Comparison of ENCODE assay signal across 8 cellular contexts in the genomic region with DNA sequence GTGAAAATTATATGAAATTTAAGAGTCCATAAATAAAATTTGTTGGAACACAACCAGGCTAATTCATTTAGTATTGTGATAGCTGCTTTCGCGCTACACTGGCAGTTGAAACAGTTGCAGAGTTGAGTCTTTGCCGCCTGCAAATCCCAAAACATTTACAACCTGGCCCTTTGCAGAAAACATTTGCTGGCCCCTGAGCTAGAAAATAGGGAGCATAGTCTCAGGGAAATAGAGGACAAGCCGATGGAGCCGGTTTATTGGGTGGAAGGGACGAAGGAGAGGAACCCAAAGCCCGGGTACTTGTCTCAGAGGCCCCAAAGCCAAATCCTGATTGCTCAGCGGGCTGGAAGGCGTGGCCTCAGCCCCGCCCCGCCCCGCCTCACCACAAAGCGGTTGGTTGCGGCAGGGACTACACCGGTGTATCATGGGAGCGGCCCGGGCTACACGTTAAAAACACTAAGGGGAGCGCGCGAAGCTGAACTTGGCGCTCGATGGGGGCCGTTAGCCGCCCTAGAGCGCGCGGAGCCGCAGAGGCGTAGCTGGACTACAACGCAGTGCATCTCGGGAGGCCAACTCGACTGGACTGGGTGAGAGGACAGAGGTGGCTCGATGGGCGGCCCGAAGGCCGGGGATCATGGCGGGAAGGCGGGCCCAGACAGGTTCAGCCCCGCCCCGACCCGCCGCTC. TPM values are rescaled to one million over a fixed set of nuclear protein-coding genes. Genes with fewer than 3 reads are reported as not detected.
DNase-seq lines count a peak whose midpoint lies in the region; ATAC-seq, FAIRE-seq and TF ChIP-seq lines count a peak whose summit lies in the region.

No MANE protein-coding gene starts in this region.

- H3K4me1 ChIP-seq in keratinocyte (ENCODE audit: control insufficient read depth, extremely low read depth, insufficient read depth, low read length), result peaks cover 18% of the 10 kb centered on the region

- H3K27ac ChIP-seq in keratinocyte (ENCODE audit: control insufficient read depth, insufficient read depth, low read length), result peak overlapping the region; percentile 79

- H3K4me2 ChIP-seq in keratinocyte (ENCODE audit: control insufficient read depth, extremely low read depth, insufficient read depth, low read depth, low read length), result peak overlapping the region; percentile 89

- H4K20me1 ChIP-seq in keratinocyte (ENCODE audit: control insufficient read depth, extremely low read depth, insufficient read depth, low read length), result no peaks in the 10 kb centered on the region

- peaks cover 5% of the 10 kb centered on the region for H3K79me2 ChIP-seq in keratinocyte (ENCODE audit: control insufficient read depth, insufficient read depth, low read length)

- peak overlapping the region; percentile 81 for H3K9ac ChIP-seq in keratinocyte (ENCODE audit: control insufficient read depth, extremely low read depth, insufficient read depth, low read length)

- dilution Hi-C loops in keratinocyte (cut with MboI; ENCODE audit: extremely low pct_ligation_motif_present, low sequenced_read_pairs), result no loop called here

- TF ChIP-seq CTCF in AG10803 (conservative IDR thresholded peaks at IDR 0.05; ENCODE audit: low read length) (no peak), keratinocyte (optimal IDR thresholded peaks at IDR 0.05 in 1 of 3, IDR thresholded peaks at IDR 0.05 in 1 of 3, conservative IDR thresholded peaks at IDR 0.05 in 1 of 3; ENCODE audit: extremely low read depth in 1 of 3, insufficient read depth in 2 of 3, low read length in 3 of 3) (no peak)

- H3K9me1 ChIP-seq in keratinocyte (ENCODE audit: control insufficient read depth, extremely low read depth, insufficient read depth, low read length), result no peaks in the 10 kb centered on the region

- peak; percentile 91 for DNase-seq in AG10803 (ENCODE audit: low read depth)
- peak; percentile 95 for DNase-seq in NCI-H345 treated with DMSO at 0.1 percent for 48 hours (lab: John Stamatoyannopoulos, UW; ENCODE audit: unreplicated experiment)
- peak; percentile 66 for DNase-seq in activated CD4-positive, CD25-positive, alpha-beta regulatory T cell treated with anti-CD3 and anti-CD28 coated beads, Interleukin-2, amount 50 U/mL, for 16 hours (ENCODE audit: low read depth, low spot score)
- peak; percentile 97 for DNase-seq in cerebellar cortex (ENCODE audit: low spot score)
- peak; percentile 46 for DNase-seq in keratinocyte (ENCODE audit: low read depth, low spot score)
- DNase-seq in stimulated activated CD4-positive, alpha-beta T cell treated with anti-CD3 and anti-CD28 coated beads, Interleukin-12 subunit alpha, Interleukin-12 subunit beta, amount 100 ng/mL, for 48 hours (ENCODE audit: low read depth in 2 of 3, low spot score in 1 of 3), result peak; percentile 78 to 84 (median 84)

- peak; percentile 51 for FAIRE-seq in keratinocyte (lab: Jason Lieb, UNC)

- peak; percentile 87 for ATAC-seq in GM19035 (IDR thresholded peaks at IDR 0.05; ENCODE audit: unreplicated experiment)
- peak; percentile 85 for ATAC-seq in HG03342 (IDR thresholded peaks at IDR 0.05; ENCODE audit: unreplicated experiment)

- peaks cover 3 to 12% of the 10 kb centered on the region in 2 experiments for H3K36me3 ChIP-seq in keratinocyte (ENCODE audit: control insufficient read depth in 2 of 2, extremely low read depth in 1 of 2, insufficient read depth in 2 of 2, low read length in 2 of 2)

- H3K9me3 ChIP-seq in keratinocyte (ENCODE audit: control insufficient read depth, low read depth, low read length), result no peaks in the 10 kb centered on the region

- peak overlapping the region; percentile 70 for H3K4me3 ChIP-seq in AG10803 (ENCODE audit: low read length)
- peak overlapping the region; percentile 60 to 76 (median 70) for H3K4me3 ChIP-seq in keratinocyte (ENCODE audit: control insufficient read depth in 2 of 3, extremely low read depth in 1 of 3, insufficient read depth in 2 of 3, low read depth in 1 of 3, low read length in 3 of 3)

- H3K27me3 ChIP-seq in keratinocyte (ENCODE audit: control insufficient read depth, extremely low read depth, insufficient read depth, low read length), result no peaks in the 10 kb centered on the region

- peak overlapping the region; percentile 89 for H2AFZ ChIP-seq in keratinocyte (ENCODE audit: control insufficient read depth, low read length)

RNA-seq across cellular contexts. Expression of gene SAC3D1, which starts 0.3 kb away (rescaled TPM):
- polyA plus RNA-seq in keratinocyte, result 4.9 to 7.3 TPM (median 5.8 TPM) in 3 replicates
- polyA plus RNA-seq in keratinocyte (2011; ENCODE audit: low read depth), result 4.0 TPM
- 4.0 and 12.4 TPM in 2 replicates for polyA plus RNA-seq in keratinocyte (2011; cell fraction: cytosol; rRNA removed)
- polyA plus RNA-seq in keratinocyte (2011; cell fraction: nucleus; rRNA removed), result 4.5 and 7.8 TPM in 2 replicates
- 6.7 and 11.1 TPM in 2 replicates for polyA plus RNA-seq in keratinocyte (2012; ENCODE audit: low replicate concordance)
- polyA minus RNA-seq in keratinocyte, result 3.7 to 7.2 TPM (median 3.9 TPM) in 3 replicates
- 15.7 TPM for polyA minus RNA-seq in keratinocyte (2011; cell fraction: cytosol; rRNA and poly(A)+ RNA removed)
- polyA minus RNA-seq in keratinocyte (2011; cell fraction: nucleus; rRNA and poly(A)+ RNA removed), result 1.7 and 3.0 TPM in 2 replicates

RNA-seq across cellular contexts. Expression of gene SNX15, which starts 13.4 kb away (rescaled TPM):
- polyA plus RNA-seq in keratinocyte, result 1.8 to 11.2 TPM (median 8.3 TPM) in 3 replicates
- 1.0 TPM for polyA plus RNA-seq in keratinocyte (2011; ENCODE audit: low read depth)
- 7.2 and 9.8 TPM in 2 replicates for polyA plus RNA-seq in keratinocyte (2011; cell fraction: cytosol; rRNA removed)
- 6.2 and 9.9 TPM in 2 replicates for polyA plus RNA-seq in keratinocyte (2011; cell fraction: nucleus; rRNA removed)
- polyA plus RNA-seq in keratinocyte (2012; ENCODE audit: low replicate concordance), result 8.9 and 13.0 TPM in 2 replicates
- polyA minus RNA-seq in keratinocyte, result 3.9 to 8.8 TPM (median 5.0 TPM) in 3 replicates
- 6.1 TPM for polyA minus RNA-seq in keratinocyte (2011; cell fraction: cytosol; rRNA and poly(A)+ RNA removed)
- polyA minus RNA-seq in keratinocyte (2011; cell fraction: nucleus; rRNA and poly(A)+ RNA removed), result 1.5 and 4.3 TPM in 2 replicates

RNA-seq across cellular contexts. Expression of gene NAALADL1, which starts 17.7 kb away (rescaled TPM):
- 1.9 to 3.2 TPM (median 2.3 TPM) in 3 replicates for polyA plus RNA-seq in keratinocyte
- not detected for polyA plus RNA-seq in keratinocyte (2011; ENCODE audit: low read depth)
- 1.5 and 2.6 TPM in 2 replicates for polyA plus RNA-seq in keratinocyte (2011; cell fraction: cytosol; rRNA removed)
- polyA plus RNA-seq in keratinocyte (2011; cell fraction: nucleus; rRNA removed), result 1.2 and 1.5 TPM in 2 replicates
- polyA plus RNA-seq in keratinocyte (2012; ENCODE audit: low replicate concordance), result 0.82 and 3.3 TPM in 2 replicates
- 2.4 to 4.4 TPM (median 2.6 TPM) in 3 replicates for polyA minus RNA-seq in keratinocyte
- not detected for polyA minus RNA-seq in keratinocyte (2011; cell fraction: cytosol; rRNA and poly(A)+ RNA removed)
- polyA minus RNA-seq in keratinocyte (2011; cell fraction: nucleus; rRNA and poly(A)+ RNA removed), result not detected in 2 replicates

RNA-seq across cellular contexts. Expression of gene ARL2, which starts 26.7 kb away (rescaled TPM):
- 77.8 to 89.0 TPM (median 77.8 TPM) in 3 replicates for polyA plus RNA-seq in keratinocyte
- polyA plus RNA-seq in keratinocyte (2011; ENCODE audit: low read depth), result 15.0 TPM
- polyA plus RNA-seq in keratinocyte (2011; cell fraction: cytosol; rRNA removed), result 49.1 and 82.3 TPM in 2 replicates
- polyA plus RNA-seq in keratinocyte (2011; cell fraction: nucleus; rRNA removed), result 23.1 and 27.0 TPM in 2 replicates
- 70.9 and 92.3 TPM in 2 replicates for polyA plus RNA-seq in keratinocyte (2012; ENCODE audit: low replicate concordance)
- polyA minus RNA-seq in keratinocyte, result 17.5 to 33.4 TPM (median 25.2 TPM) in 3 replicates
- polyA minus RNA-seq in keratinocyte (2011; cell fraction: cytosol; rRNA and poly(A)+ RNA removed), result 103 TPM
- 9.1 and 12.0 TPM in 2 replicates for polyA minus RNA-seq in keratinocyte (2011; cell fraction: nucleus; rRNA and poly(A)+ RNA removed)

RNA-seq across cellular contexts. Expression of gene CDCA5, which starts 43.2 kb away (rescaled TPM):
- polyA plus RNA-seq in keratinocyte, result 1.9 to 10.4 TPM (median 8.0 TPM) in 3 replicates
- polyA plus RNA-seq in keratinocyte (2011; ENCODE audit: low read depth), result 0.54 TPM
- 3.1 and 4.1 TPM in 2 replicates for polyA plus RNA-seq in keratinocyte (2011; cell fraction: cytosol; rRNA removed)
- 3.0 and 3.1 TPM in 2 replicates for polyA plus RNA-seq in keratinocyte (2011; cell fraction: nucleus; rRNA removed)
- polyA plus RNA-seq in keratinocyte (2012; ENCODE audit: low replicate concordance), result 0.49 and 11.7 TPM in 2 replicates
- 2.3 to 7.5 TPM (median 6.4 TPM) in 3 replicates for polyA minus RNA-seq in keratinocyte
- 4.0 TPM for polyA minus RNA-seq in keratinocyte (2011; cell fraction: cytosol; rRNA and poly(A)+ RNA removed)
- 1.6 and 1.8 TPM in 2 replicates for polyA minus RNA-seq in keratinocyte (2011; cell fraction: nucleus; rRNA and poly(A)+ RNA removed)

Comparison
In these comparisons a context has a peak if more than half of its experiments do, and no peak if none do; other contexts are left out.
1. Peak in every context shown above with its lines: DNase-seq, ATAC-seq, H3K4me3 ChIP-seq and H3K27ac ChIP-seq.
2. DNase-seq: peak in every context shown above with its lines; median percentile 97 in cerebellar cortex; 95 in NCI-H345 treated with DMSO at 0.1 percent for 48 hours; 91 in AG10803; 84 in stimulated activated CD4-positive, alpha-beta T cell treated with anti-CD3 and anti-CD28 coated beads, Interleukin-12 subunit alpha, Interleukin-12 subunit beta, amount 100 ng/mL, for 48 hours; 66 in activated CD4-positive, CD25-positive, alpha-beta regulatory T cell treated with anti-CD3 and anti-CD28 coated beads, Interleukin-2, amount 50 U/mL, for 16 hours; 46 in keratinocyte.